8 cellular contexts compared by ENCODE assay signal in genomic region chr17:19196382-19197204, GRCh38. TPM values are rescaled to one million over a fixed set of nuclear protein-coding genes. Genes with fewer than 3 reads are reported as not detected.
DNase-seq lines count a peak whose midpoint lies in the region; ATAC-seq, FAIRE-seq and TF ChIP-seq lines count a peak whose summit lies in the region.
"Not testable (repeated sequence)": the region's sequence is repeated elsewhere in the genome, so short reads cannot be mapped to it uniquely, and the experiment has no call there.

No MANE protein-coding gene starts in this region.

- H3K9me1 ChIP-seq in K562 (ENCODE audit: control insufficient read depth, insufficient read depth, low read length), result not testable (repeated sequence)

- peak; percentile 59 for DNase-seq in activated CD4-positive, CD25-positive, alpha-beta regulatory T cell treated with anti-CD3 and anti-CD28 coated beads, Interleukin-2, amount 50 U/mL, for 72 hours
- not testable (repeated sequence) for DNase-seq in K562 (ENCODE audit: extremely low read depth in 1 of 4, low spot score in 3 of 4); hepatocyte (ENCODE audit: low spot score); vagina (ENCODE audit: extremely low spot score in 2 of 2)
- DNase-seq in pancreas, result peak in 4 of 6 donors; percentile 7 to 57 (median 14)

- ATAC-seq in GM18867 (IDR thresholded peaks at IDR 0.05; ENCODE audit: unreplicated experiment) (peak; percentile 89), GM21825 (IDR thresholded peaks at IDR 0.05; ENCODE audit: unreplicated experiment) (peak; percentile 87), HG03354 (IDR thresholded peaks at IDR 0.05; ENCODE audit: poor library complexity, severe bottlenecking, unreplicated experiment) (peak; percentile 96), K562 (peak; percentile 99), pancreas (peak; percentile 98 to 99 (median 98))

- not testable (repeated sequence) for H3K27ac ChIP-seq in K562 (ENCODE audit: extremely low read depth, low read depth, low read length); hepatocyte; pancreas; vagina

- not testable (repeated sequence) for TF ChIP-seq POLR2A in K562 (conservative IDR thresholded peaks at IDR 0.05); vagina (IDR thresholded peaks at IDR 0.05)

- TF ChIP-seq RAD21 in K562 (CRISPR knock-in tag; conservative IDR thresholded peaks at IDR 0.05 in 1 of 2, IDR thresholded peaks at IDR 0.05 in 1 of 2), result not testable (repeated sequence)

- CTCF ChIA-PET in K562 (lab: Yijun Ruan, JAX; ENCODE audit: low intra/inter-chr PET ratio), result not testable (repeated sequence)

- H3K36me3 ChIP-seq in K562 (ENCODE audit: control insufficient read depth, insufficient read depth, low read length); hepatocyte (replicated peaks; ENCODE audit: insufficient read depth, low read depth); pancreas; vagina: not testable (repeated sequence)

- POLR2A ChIA-PET in K562 (lab: Yijun Ruan, JAX), result not testable (repeated sequence)

- H3K9ac ChIP-seq in K562 (ENCODE audit: insufficient read depth in 1 of 2, low read depth in 2 of 2, low read length in 2 of 2), result peak overlapping the region in 1 of 2 experiments; percentile 76; a peak in 2 of 4 replicates

- TF ChIP-seq EP300 in K562 (IDR thresholded peaks at IDR 0.05; ENCODE audit: low read length), result not testable (repeated sequence)

- WGBS in K562 (ENCODE audit: insufficient coverage, low coverage, missing lambda C conversion rate), result 2% methylated on average over 8 of the region's 33 CpGs
- 20% methylated on average over 12 of the region's 33 CpGs for WGBS in hepatocyte (ENCODE audit: low lambda C conversion rate, missing lambda C conversion rate)
- WGBS in pancreas, 2 donors, result no CpG with 5 or more reads among the region's 33 CpGs

- H3K4me2 ChIP-seq in K562 (ENCODE audit: insufficient read depth, low read length), result not testable (repeated sequence)
- peak overlapping the region; percentile 60 for H3K4me2 ChIP-seq in hepatocyte

- not testable (repeated sequence) for TF ChIP-seq CTCF in K562 (IDR thresholded peaks at IDR 0.05 in 2 of 3, conservative IDR thresholded peaks at IDR 0.05 in 1 of 3; ENCODE audit: insufficient read depth in 2 of 3, low read depth in 1 of 3, low read length in 3 of 3); hepatocyte (IDR thresholded peaks at IDR 0.05; ENCODE audit: poor library complexity); pancreas (IDR thresholded peaks at IDR 0.05); vagina (IDR thresholded peaks at IDR 0.05)

- H3K9me2 ChIP-seq in hepatocyte (replicated peaks; ENCODE audit: insufficient read depth), result not testable (repeated sequence)

- not testable (repeated sequence) for H3K27me3 ChIP-seq in K562 (ENCODE audit: control insufficient read depth in 2 of 2, insufficient read depth in 2 of 2, low read length in 2 of 2); hepatocyte; pancreas; vagina

- BruUV-seq in K562 (replicated peaks; lab: Mats Ljungman, UMichigan), result not testable (repeated sequence)

- not testable (repeated sequence) for H3K79me2 ChIP-seq in K562 (ENCODE audit: control insufficient read depth, insufficient read depth, low read length); hepatocyte

- not testable (repeated sequence) for H3K4me1 ChIP-seq in K562 (replicated peaks in 1 of 2; ENCODE audit: control insufficient read depth in 2 of 2, insufficient read depth in 2 of 2, low read length in 2 of 2); hepatocyte (ENCODE audit: insufficient read depth); pancreas; vagina

- in situ Hi-C loops in K562 (cut with MboI), result not testable (repeated sequence)

- not testable (repeated sequence) for H3K9me3 ChIP-seq in K562 (replicated peaks; ENCODE audit: control insufficient read depth, insufficient read depth, low read depth, low read length); hepatocyte (ENCODE audit: low read depth); pancreas; vagina

- 0 out of 2 replicates have a peak overlapping the region, but pooled peaks have one; percentile 27 for H3K4me3 ChIP-seq in K562
- H3K4me3 ChIP-seq in hepatocyte, pancreas: not testable (repeated sequence)
- H3K4me3 ChIP-seq in vagina, result peak overlapping the region; percentile 15 to 39

- not testable (repeated sequence) for H4K20me1 ChIP-seq in K562 (replicated peaks; ENCODE audit: control insufficient read depth, insufficient read depth, low read length); hepatocyte (ENCODE audit: insufficient read depth, poor library complexity, severe bottlenecking)

- H2AFZ ChIP-seq in K562 (ENCODE audit: low read depth, low read length), result peak overlapping the region; percentile 84; the same call in 1 of the 2 replicates
- not testable (repeated sequence) for H2AFZ ChIP-seq in hepatocyte

- not testable (repeated sequence) for FAIRE-seq in K562 (lab: Jason Lieb, UNC); pancreas (lab: Jason Lieb, UNC)

- intact Hi-C loops in K562 (cut with micrococcal nuclease); pancreas (cut with DNase I); vagina (cut with DNase I): not testable (repeated sequence)

TF ChIP-seq in K562, 482 proteins besides CTCF, POLR2A, EP300 and RAD21:
- peak; percentile 13; the same call in 1 of the 2 replicates for TF ChIP-seq PHF8 (IDR thresholded peaks at IDR 0.05; ENCODE audit: borderline replicate concordance, low read length)

RNA-seq across cellular contexts. Expression of gene EPN2, which starts 40.6 kb away (rescaled TPM):
- total RNA-seq in K562 (2011; cell fraction: chromatin; rRNA removed; ENCODE audit: low replicate concordance), result 57.2 and 65.1 TPM in 2 replicates
- total RNA-seq in K562 (2011; cell fraction: nucleolus; rRNA removed), result 32.2 and 33.7 TPM in 2 replicates
- total RNA-seq in K562 (2011; cell fraction: nucleoplasm; rRNA removed), result 38.0 and 45.9 TPM in 2 replicates
- total RNA-seq in K562 (2014; rRNA removed) (8.7 and 8.9 TPM in 2 replicates), K562 (2014; rRNA removed; fragmentation: Illumina TruSeq; extraction: Trizol) (5.8 and 8.3 TPM in 2 replicates), K562 (2015; rRNA removed; fragmentation: Illumina TruSeq; extraction: Trizol) (6.5 and 8.7 TPM in 2 replicates), K562 (2021) (12.9 and 14.0 TPM in 2 replicates), hepatocyte (19.0 and 19.9 TPM in 2 replicates), pancreas (10 to 100 TPM; 13.4 to 29.4 (median 15.2) TPM), vagina (65.6 TPM)
- polyA plus RNA-seq in K562 (2011; rRNA removed) (8.8 and 10.4 TPM in 2 replicates), K562 (2014; fragmentation: Illumina TruSeq; extraction: Trizol) (7.4 and 9.0 TPM in 2 replicates), K562 (2014; fragmentation: Nextera tagmentation; extraction: Ambion mirVana) (1 to 10 TPM; 1.0 to 1.3 TPM), K562 (2014; rRNA removed) (9.1 and 10.3 TPM in 2 replicates), hepatocyte (35.9 and 48.2 TPM in 2 replicates), pancreas (10 to 100 TPM; 15.5 to 17.5 TPM)
- 8.6 and 15.3 TPM in 2 replicates for polyA plus RNA-seq in K562 (2011; cell fraction: cytosol; rRNA removed)
- 28.6 and 45.3 TPM in 2 replicates for polyA plus RNA-seq in K562 (2011; cell fraction: nucleus; rRNA removed)
- 10.2 and 10.7 TPM in 2 replicates for polyA plus RNA-seq in K562 (2012)
- 16.7 and 22.5 TPM in 2 replicates for polyA minus RNA-seq in K562 (2011; rRNA and poly(A)+ RNA removed)
- polyA minus RNA-seq in K562 (2011; cell fraction: cytosol; rRNA and poly(A)+ RNA removed), result 7.3 and 8.6 TPM in 2 replicates
- polyA minus RNA-seq in K562 (2011; cell fraction: nucleus; rRNA and poly(A)+ RNA removed), result 16.4 and 21.3 TPM in 2 replicates
